8 cellular contexts compared by ENCODE assay signal in genomic region chr11:67120881-67121710, GRCh38. TPM values are rescaled to one million over a fixed set of nuclear protein-coding genes. Genes with fewer than 3 reads are reported as not detected.
DNase-seq lines count a peak whose midpoint lies in the region; ATAC-seq and TF ChIP-seq lines count a peak whose summit lies in the region.

No MANE protein-coding gene starts in this region.

- H3K27me3 ChIP-seq in AG04450 (ENCODE audit: control insufficient read depth, insufficient read depth, low read length): no peaks in the 10 kb centered on the region
- H3K27me3 ChIP-seq in Panc1 (ENCODE audit: control insufficient read depth, insufficient read depth, low read length): no peaks in the 10 kb centered on the region
- H3K27me3 ChIP-seq in mucosa of stomach (ENCODE audit: control insufficient read depth, insufficient read depth, low read length): no peaks in the 10 kb centered on the region

- no peaks in the 10 kb centered on the region for H3K27me3 Mint-ChIP-seq in dendritic cell treated with granulocyte-macrophage colony-stimulating factor and Interleukin-4, amounts not matched to agents 40 ng/mL and 50 ng/mL, for 4 days

- H3K4me3 ChIP-seq in AG04450 (ENCODE audit: low read depth, low read length) (peak overlapping the region; percentile 95), Panc1 (ENCODE audit: low read depth in 2 of 2, low read length in 2 of 2) (peak overlapping the region; percentile 64 to 81), mucosa of stomach (ENCODE audit: low read length) (peak overlapping the region; percentile 93)

- H3K4me3 Mint-ChIP-seq in dendritic cell treated with granulocyte-macrophage colony-stimulating factor and Interleukin-4, amounts not matched to agents 40 ng/mL and 50 ng/mL, for 4 days: peak overlapping the region; percentile 99

- peak overlapping the region; percentile 90 for H3K9ac ChIP-seq in mucosa of stomach (ENCODE audit: low read length)

- H3K36me3 ChIP-seq in Panc1 (ENCODE audit: control insufficient read depth, insufficient read depth, low read length) (peaks cover 5% of the 10 kb centered on the region; the same call in 1 of the 2 replicates), mucosa of stomach (ENCODE audit: control insufficient read depth, insufficient read depth, low read length) (no peaks in the 10 kb centered on the region)

- H3K9me3 Mint-ChIP-seq in dendritic cell treated with granulocyte-macrophage colony-stimulating factor and Interleukin-4, amounts not matched to agents 40 ng/mL and 50 ng/mL, for 4 days: no peaks in the 10 kb centered on the region

- CTCF ChIA-PET in AG04450 (lab: Charles Lee): interaction anchor here (0.6 kb wide), 1 partner anchor 236 kb away, joined by 9 read pairs; no protein-coding TSS in a partner anchor
- CTCF ChIA-PET in Panc1 (lab: Charles Lee): no interaction called here

- peaks cover 26% of the 10 kb centered on the region for H3K4me1 Mint-ChIP-seq in dendritic cell treated with granulocyte-macrophage colony-stimulating factor and Interleukin-4, amounts not matched to agents 40 ng/mL and 50 ng/mL, for 4 days (ENCODE audit: low read depth)

- peaks cover 26% of the 10 kb centered on the region for H3K4me1 ChIP-seq in Panc1 (ENCODE audit: control insufficient read depth, insufficient read depth, low read length)
- H3K4me1 ChIP-seq in mucosa of stomach (ENCODE audit: control insufficient read depth, insufficient read depth, low read length): peaks cover 4% of the 10 kb centered on the region

- H3K9me3 ChIP-seq in AG04450 (ENCODE audit: control insufficient read depth, insufficient read depth, low read length): no peaks in the 10 kb centered on the region
- no peaks in the 10 kb centered on the region for H3K9me3 ChIP-seq in Panc1 (ENCODE audit: control insufficient read depth, insufficient read depth, low read depth, low read length)
- no peaks in the 10 kb centered on the region for H3K9me3 ChIP-seq in mucosa of stomach (ENCODE audit: control insufficient read depth, low read length)

- TF ChIP-seq POLR2A in GM18505 (IDR thresholded peaks at IDR 0.05; ENCODE audit: borderline replicate concordance, extremely low read depth, insufficient read depth, insufficient read length): peak; percentile 37

- ATAC-seq in GM18505 (IDR thresholded peaks at IDR 0.05; ENCODE audit: unreplicated experiment) (no peak), Panc1 (no peak), GM21447 (IDR thresholded peaks at IDR 0.05; ENCODE audit: unreplicated experiment) (no peak), HG03159 (IDR thresholded peaks at IDR 0.05; ENCODE audit: unreplicated experiment) (no peak)

- H3K36me3 Mint-ChIP-seq in dendritic cell treated with granulocyte-macrophage colony-stimulating factor and Interleukin-4, amounts not matched to agents 40 ng/mL and 50 ng/mL, for 4 days (ENCODE audit: low read depth): peaks cover 59% of the 10 kb centered on the region

- POLR2A ChIA-PET in AG04450 (lab: Yijun Ruan, JAX): no interaction called here
- POLR2A ChIA-PET in Panc1 (lab: Charles Lee): interaction anchor here (0.5 to 0.6 kb wide), 2 partner anchors 254 to 271 kb away, joined by 3 to 7 read pairs; partner anchors contain the start of gene RAD9A

- intact Hi-C loops in Panc1 (cut with micrococcal nuclease; ENCODE audit: unreplicated experiment): no loop called here
- intact Hi-C loops in dendritic cell treated with granulocyte-macrophage colony-stimulating factor and Interleukin-4, amounts not matched to agents 40 ng/mL and 50 ng/mL, for 4 days (cut with micrococcal nuclease): loop anchor here (5.0 kb wide), 1 partner anchor 39 kb away; no protein-coding TSS in a partner anchor

- TF ChIP-seq CTCF in AG04450 (IDR thresholded peaks at IDR 0.05; ENCODE audit: low read depth, low read length) (no peak), Panc1 (IDR thresholded peaks at IDR 0.05) (no peak)

- BruUV-seq in Panc1 (replicated peaks; lab: Mats Ljungman, UMichigan): TSS peak; percentile 74

- DNase-seq in AG04450 (ENCODE audit: low read depth, low spot score): no peak
- DNase-seq in Panc1 (ENCODE audit: low read depth, low spot score): peak; percentile 13
- DNase-seq in NCI-H2171 (lab: John Stamatoyannopoulos, UW): no peak

- H3K27ac ChIP-seq in AG04450 (ENCODE audit: low read depth, low read length) (no peak overlapping the region), Panc1 (ENCODE audit: low read length) (peak overlapping the region; percentile 79)

- H3K27ac Mint-ChIP-seq in dendritic cell treated with granulocyte-macrophage colony-stimulating factor and Interleukin-4, amounts not matched to agents 40 ng/mL and 50 ng/mL, for 4 days: peak overlapping the region; percentile 96

- in situ Hi-C loops in Panc1 (cut with HindIII; ENCODE audit: low pct_unique_long_range_greater_than_20kb, low sequenced_read_pairs): no loop called here

RNA-seq across cellular contexts. Expression of gene KDM2A, which starts 2.0 kb away (rescaled TPM):
- polyA plus RNA-seq in AG04450 (2011; rRNA removed): 52.2 and 53.0 TPM in 2 replicates
- 115 and 122 TPM in 2 replicates for polyA minus RNA-seq in AG04450 (2011; rRNA and poly(A)+ RNA removed)
- 112 TPM for total RNA-seq in Panc1 (2021; ENCODE audit: unreplicated experiment)
- 83.4 TPM for polyA plus RNA-seq in Panc1 (2012; ENCODE audit: insufficient read length)
